8 cellular contexts compared by ENCODE assay signal in genomic region chr11:102831128-102831708, GRCh38. TPM values are rescaled to one million over a fixed set of nuclear protein-coding genes. Genes with fewer than 3 reads are reported as not detected.
DNase-seq lines count a peak whose midpoint lies in the region; ATAC-seq and TF ChIP-seq lines count a peak whose summit lies in the region.

No MANE protein-coding gene starts in this region.

- H3K36me3 Mint-ChIP-seq in MCF 10A (ENCODE audit: insufficient read depth, unreplicated experiment) (peaks cover 6% of the 10 kb centered on the region), type B pancreatic cell (no peaks in the 10 kb centered on the region)

- in situ Hi-C loops in astrocyte of the cerebellum (cut with HindIII; ENCODE audit: low sequenced_read_pairs), result no loop called here

- peak overlapping the region; percentile 45 to 67 for H3K27ac ChIP-seq in breast epithelium

- CTCF ChIA-PET in MCF 10A (lab: Yijun Ruan, JAX), result interaction anchor here (0.6 kb wide), 2 partner anchors 12 to 21 kb away, joined by 3 read pairs; no protein-coding TSS in a partner anchor

- BruUV-seq in MCF 10A (replicated peaks; lab: Mats Ljungman, UMichigan), result no TSS peak

- H3K4me3 Mint-ChIP-seq in MCF 10A (ENCODE audit: unreplicated experiment), result no peak overlapping the region
- H3K4me3 Mint-ChIP-seq in type B pancreatic cell, result peak overlapping the region; percentile 71

- H3K4me3 ChIP-seq in breast epithelium (peak overlapping the region; percentile 22 to 56 (median 40)), astrocyte of the cerebellum (ENCODE audit: low read depth, low read length) (peak overlapping the region; percentile 24), kidney epithelial cell (ENCODE audit: low read depth, low read length) (no peak overlapping the region)

- TF ChIP-seq CTCF in breast epithelium (IDR thresholded peaks at IDR 0.05), result peak in 2 of 3 donors; percentile 13 to 27
- TF ChIP-seq CTCF in MCF 10A (IDR thresholded peaks at IDR 0.05; ENCODE audit: unreplicated experiment), result no peak
- peak; percentile 56 for TF ChIP-seq CTCF in astrocyte of the cerebellum (IDR thresholded peaks at IDR 0.05; ENCODE audit: low read depth, low read length, missing control alignments)
- TF ChIP-seq CTCF in kidney epithelial cell (IDR thresholded peaks at IDR 0.05; ENCODE audit: insufficient read depth, low read length, poor library complexity, severe bottlenecking), result peak; percentile 78
- TF ChIP-seq CTCF in type B pancreatic cell (conservative IDR thresholded peaks at IDR 0.05), result peak; percentile 16

- H3K27ac Mint-ChIP-seq in MCF 10A (ENCODE audit: low read depth, unreplicated experiment), result no peak overlapping the region
- no peak overlapping the region for H3K27ac Mint-ChIP-seq in type B pancreatic cell

- H3K9me3 ChIP-seq in breast epithelium, result peaks cover 0 to under 1% of the 10 kb centered on the region in 2 donors

- H3K27me3 Mint-ChIP-seq in MCF 10A (ENCODE audit: insufficient read depth, unreplicated experiment), result no peaks in the 10 kb centered on the region
- H3K27me3 Mint-ChIP-seq in type B pancreatic cell, result peaks cover 14% of the 10 kb centered on the region

- no peak for ATAC-seq in GM19324 (IDR thresholded peaks at IDR 0.05; ENCODE audit: low FRiP score, unreplicated experiment)

- TF ChIP-seq POLR2A in breast epithelium (IDR thresholded peaks at IDR 0.05), result no peak

- H3K36me3 ChIP-seq in breast epithelium (no peaks in the 10 kb centered on the region), kidney epithelial cell (ENCODE audit: control insufficient read depth, insufficient read depth, low read length) (no peaks in the 10 kb centered on the region)

- H3K9me3 Mint-ChIP-seq in MCF 10A (ENCODE audit: unreplicated experiment), result no peaks in the 10 kb centered on the region
- H3K9me3 Mint-ChIP-seq in type B pancreatic cell, result no peaks in the 10 kb centered on the region

- H3K4me1 ChIP-seq in breast epithelium, result no peaks in the 10 kb centered on the region

- peaks cover 14% of the 10 kb centered on the region for H3K4me1 Mint-ChIP-seq in MCF 10A (ENCODE audit: insufficient read depth, unreplicated experiment)
- peaks cover 4% of the 10 kb centered on the region for H3K4me1 Mint-ChIP-seq in type B pancreatic cell (ENCODE audit: unreplicated experiment)

- H3K27me3 ChIP-seq in breast epithelium (no peaks in the 10 kb centered on the region), kidney epithelial cell (ENCODE audit: control insufficient read depth, insufficient read depth, low read length) (no peaks in the 10 kb centered on the region)

- POLR2A ChIA-PET in MCF 10A (lab: Yijun Ruan, JAX), result interaction anchor here (0.8 kb wide), 1 partner anchor 71 kb away, joined by 3 read pairs; no protein-coding TSS in a partner anchor

- intact Hi-C loops in breast epithelium (cut with DNase I; ENCODE audit: low total_unique reads) (no loop called here), MCF 10A (cut with micrococcal nuclease) (no loop called here)

- peak in 1 of 2 donors; percentile 26 for DNase-seq in breast epithelium (ENCODE audit: low spot score in 2 of 2)
- DNase-seq in MCF 10A (ENCODE audit: unreplicated experiment), result no peak
- DNase-seq in astrocyte of the cerebellum (ENCODE audit: low read depth), result no peak
- no peak for DNase-seq in kidney epithelial cell (ENCODE audit: low read depth)
- DNase-seq in type B pancreatic cell (ENCODE audit: extremely low spot score, unreplicated experiment), result no peak
- DNase-seq in kidney glomerular epithelial cell (lab: John Stamatoyannopoulos, UW), result no peak
- DNase-seq in HCEC 1CT, result no peak

RNA-seq across cellular contexts. Expression of gene MMP3, which starts 12.2 kb away (rescaled TPM):
- total RNA-seq in breast epithelium (10 to 100 TPM; 11.0 to 63.4 (median 23.9) TPM), MCF 10A (2022) (0.19 TPM in 1 of 2 replicates, not detected in the other), kidney epithelial cell (not detected in 2 replicates), type B pancreatic cell (ENCODE audit: low replicate concordance) (not detected in 2 replicates)

RNA-seq across cellular contexts. Expression of gene MMP1, which starts 33.3 kb away (rescaled TPM):
- total RNA-seq in breast epithelium (not detected), MCF 10A (2022) (0.25 and 0.35 TPM in 2 replicates), kidney epithelial cell (3.7 and 6.0 TPM in 2 replicates), type B pancreatic cell (ENCODE audit: low replicate concordance) (6.5 and 14.3 TPM in 2 replicates)

RNA-seq across cellular contexts. Expression of gene MMP12, which starts 43.6 kb away (rescaled TPM):
- total RNA-seq in breast epithelium (1 to 10 TPM in 1 of 3 donors, not detected in 2; 3.5 TPM), MCF 10A (2022) (not detected in 2 replicates), kidney epithelial cell (0.07 TPM in 1 of 2 replicates, not detected in the other), type B pancreatic cell (ENCODE audit: low replicate concordance) (0.27 TPM in 1 of 2 replicates, not detected in the other)

RNA-seq across cellular contexts. Expression of gene MMP10, which starts 50.8 kb away (rescaled TPM):
- total RNA-seq in breast epithelium (under 1 TPM in 1 of 3 donors, not detected in 2; 0.66 TPM), MCF 10A (2022) (0.29 and 0.75 TPM in 2 replicates), kidney epithelial cell (4.8 and 8.7 TPM in 2 replicates), type B pancreatic cell (ENCODE audit: low replicate concordance) (0.71 and 2.0 TPM in 2 replicates)
